ENCODE assay signal across 23 cellular contexts in genomic region chr11:34758262-34758661, GRCh38.
DNase-seq lines count a peak whose midpoint lies in the region; FAIRE-seq and TF ChIP-seq lines count a peak whose summit lies in the region.
"Had no signal": no experiment of that assay in that cellular context is flagged by ENCODE, and none has a peak within 500 bp of the region (broad histone marks: within the 10 kb centered on the region; RNA-seq: fewer than 3 reads in every experiment).

No MANE protein-coding gene starts in this region.

- no peak for TF ChIP-seq POLR2A in ovary (IDR thresholded peaks at IDR 0.05)

- FAIRE-seq in keratinocyte (lab: Jason Lieb, UNC) = peak; percentile 41
- FAIRE-seq: urothelium cell line had no signal

- intact Hi-C loops in ovary (cut with DNase I) = no loop called here

- no peaks in the 10 kb centered on the region for H3K79me2 ChIP-seq in keratinocyte (ENCODE audit: control insufficient read depth, insufficient read depth, low read length)

- H2AFZ ChIP-seq in keratinocyte (ENCODE audit: control insufficient read depth, low read length) = no peak overlapping the region
- H2AFZ ChIP-seq: GM23248 had no signal

- H4K20me1 ChIP-seq in keratinocyte (ENCODE audit: control insufficient read depth, extremely low read depth, insufficient read depth, low read length) = no peaks in the 10 kb centered on the region
- H4K20me1 ChIP-seq: BLaER1 had no signal

- H3K9me1 ChIP-seq in keratinocyte (ENCODE audit: control insufficient read depth, extremely low read depth, insufficient read depth, low read length) = no peaks in the 10 kb centered on the region

- H3K27ac ChIP-seq in keratinocyte (ENCODE audit: control insufficient read depth, insufficient read depth, low read length) = no peak overlapping the region
- H3K27ac ChIP-seq in ovary = no peak overlapping the region
- H3K27ac ChIP-seq: BLaER1, GM23248, suprapubic skin had no signal

- H3K36me3 ChIP-seq in keratinocyte (ENCODE audit: control insufficient read depth in 2 of 2, extremely low read depth in 1 of 2, insufficient read depth in 2 of 2, low read length in 2 of 2) = no peaks in the 10 kb centered on the region
- no peaks in the 10 kb centered on the region for H3K36me3 ChIP-seq in ovary
- H3K36me3 ChIP-seq: BLaER1, suprapubic skin had no signal

- H3K27me3 ChIP-seq in keratinocyte (ENCODE audit: control insufficient read depth, extremely low read depth, insufficient read depth, low read length) (no peaks in the 10 kb centered on the region), ovary (no peaks in the 10 kb centered on the region)
- H3K27me3 ChIP-seq: BLaER1, suprapubic skin had no signal

- dilution Hi-C loops in keratinocyte (cut with MboI; ENCODE audit: extremely low pct_ligation_motif_present, low sequenced_read_pairs) = no loop called here

- DNase-seq in CMK (ENCODE audit: low read depth) = peak; percentile 3
- peak; percentile 78 for DNase-seq in NCI-H2196 (lab: John Stamatoyannopoulos, UW; ENCODE audit: unreplicated experiment)
- DNase-seq in cardiac fibroblast (ENCODE audit: low read depth in 2 of 2) = peak; percentile 17 to 87
- DNase-seq in keratinocyte (ENCODE audit: low read depth, low spot score) = no peak
- no peak for DNase-seq in stimulated activated naive CD4-positive, alpha-beta T cell treated with Interleukin-2 at 50 U/mL for 16 hours (lab: John Stamatoyannopoulos, UW)
- no peak for DNase-seq in HPDE6-E6E7 (ENCODE audit: extremely low spot score)
- DNase-seq in HuH-7.5 (ENCODE audit: low spot score) = no peak
- DNase-seq in ovary = no peak
- DNase-seq: activated naive CD8-positive, alpha-beta T cell treated with anti-CD3 and anti-CD28 coated beads, Interleukin-2, amount 10 ng/mL, durations not matched to agents 7 days and 5 days; Calu3; effector CD4-positive, alpha-beta T cell; erythroblast; glutamatergic neuron; GM23248; left colon; NCI-H1694; NCI-H226; NCI-H774; SIG-M5; T-helper 17 cell had no signal

- 49 to 57% (median 50%) methylated on average over 7 of the region's 7 CpGs for WGBS in ovary, 3 donors

- no peak for TF ChIP-seq EP300 in ovary (IDR thresholded peaks at IDR 0.05)

- no peaks in the 10 kb centered on the region for H3K4me1 ChIP-seq in keratinocyte (ENCODE audit: control insufficient read depth, extremely low read depth, insufficient read depth, low read length)
- no peaks in the 10 kb centered on the region for H3K4me1 ChIP-seq in ovary (ENCODE audit: insufficient read depth)
- H3K4me1 ChIP-seq: BLaER1 had no signal

- H3K4me3 ChIP-seq in cardiac fibroblast (replicated peaks in 1 of 2; ENCODE audit: low read depth in 2 of 2, low read length in 2 of 2) = no peak overlapping the region
- H3K4me3 ChIP-seq in keratinocyte (ENCODE audit: control insufficient read depth in 2 of 3, extremely low read depth in 1 of 3, insufficient read depth in 2 of 3, low read depth in 1 of 3, low read length in 3 of 3) = no peak overlapping the region
- no peak overlapping the region for H3K4me3 ChIP-seq in ovary
- H3K4me3 ChIP-seq: BLaER1, GM23248, suprapubic skin had no signal

- no peak overlapping the region for H3K9ac ChIP-seq in keratinocyte (ENCODE audit: control insufficient read depth, extremely low read depth, insufficient read depth, low read length)
- H3K9ac ChIP-seq: BLaER1, GM23248 had no signal

- H3K9me3 ChIP-seq in keratinocyte (ENCODE audit: control insufficient read depth, low read depth, low read length) (no peaks in the 10 kb centered on the region), ovary (no peaks in the 10 kb centered on the region)
- H3K9me3 ChIP-seq: BLaER1, suprapubic skin had no signal

- TF ChIP-seq CTCF in cardiac fibroblast (IDR thresholded peaks at IDR 0.05; ENCODE audit: low read depth, low read length) = no peak
- TF ChIP-seq CTCF in keratinocyte (optimal IDR thresholded peaks at IDR 0.05 in 1 of 3, IDR thresholded peaks at IDR 0.05 in 1 of 3, conservative IDR thresholded peaks at IDR 0.05 in 1 of 3; ENCODE audit: extremely low read depth in 1 of 3, insufficient read depth in 2 of 3, low read length in 3 of 3) = no peak
- no peak for TF ChIP-seq CTCF in ovary (IDR thresholded peaks at IDR 0.05)

- no peak overlapping the region for H3K4me2 ChIP-seq in keratinocyte (ENCODE audit: control insufficient read depth, extremely low read depth, insufficient read depth, low read depth, low read length)
- H3K4me2 ChIP-seq: BLaER1 had no signal

Comparison
In these comparisons a context has a peak if more than half of its experiments do, and no peak if none do; other contexts are left out.
1. DNase-seq: peak in CMK (single experiment), NCI-H2196 (single experiment) and cardiac fibroblast (2 of 2); none in keratinocyte (single experiment), stimulated activated naive CD4-positive, alpha-beta T cell treated with Interleukin-2 at 50 U/mL for 16 hours (single experiment), HPDE6-E6E7 (single experiment), HuH-7.5 (single experiment) and ovary (0 of 5).